ENCODE assay signal across 11 cellular contexts in the genomic region with DNA sequence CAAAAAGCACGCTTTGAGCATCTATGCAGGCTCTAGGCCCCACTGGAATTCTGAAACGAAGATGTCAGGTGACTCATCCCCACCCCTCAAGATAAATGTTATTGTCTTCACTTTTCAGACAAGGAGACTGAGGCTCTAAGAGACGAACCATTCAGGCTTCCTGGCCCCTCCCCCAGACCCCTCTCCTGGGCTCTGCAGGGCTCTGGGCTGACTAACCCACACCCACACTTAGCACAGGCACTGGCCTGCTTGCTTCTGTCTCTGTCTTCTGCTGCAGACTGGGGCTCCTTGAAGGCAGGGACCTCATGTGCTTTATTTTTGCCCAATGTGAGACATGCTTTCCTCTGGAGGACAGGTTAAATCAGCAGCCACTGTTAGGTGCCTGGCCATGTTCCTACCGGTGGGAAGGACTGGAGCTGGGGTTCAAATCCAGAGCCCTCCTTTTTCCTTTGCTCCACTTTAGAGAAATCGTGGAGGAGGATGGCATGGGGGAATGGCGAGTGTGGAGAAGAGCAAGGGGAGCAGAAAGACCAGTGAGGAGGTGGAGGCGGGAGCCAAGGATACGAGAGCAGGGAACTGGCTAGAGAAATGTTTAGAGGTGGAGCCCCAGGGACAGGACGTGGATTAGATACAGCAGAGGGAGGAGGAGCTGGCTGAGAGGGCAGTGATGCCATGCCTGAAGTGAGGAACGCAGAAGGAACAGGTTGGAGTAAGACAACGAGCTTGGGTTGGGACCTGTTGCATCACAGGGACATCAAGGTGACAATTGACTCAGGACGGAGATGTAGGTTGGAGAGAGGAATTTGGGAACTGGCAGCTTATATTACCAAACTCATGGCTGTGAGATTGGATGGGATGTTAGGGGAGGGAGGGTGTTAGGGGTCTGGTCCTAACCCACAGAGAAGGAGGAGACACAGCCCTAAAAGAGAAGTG. TPM values are rescaled to one million over a fixed set of nuclear protein-coding genes. Genes with fewer than 3 reads are reported as not detected.
DNase-seq lines count a peak whose midpoint lies in the region; ATAC-seq and TF ChIP-seq lines count a peak whose summit lies in the region.
"Had no signal": no experiment of that assay in that cellular context is flagged by ENCODE, and none has a peak within 500 bp of the region (broad histone marks: within the 10 kb centered on the region; RNA-seq: fewer than 3 reads in every experiment).

No MANE protein-coding gene starts in this region.

- no peak for TF ChIP-seq POLR2A in transverse colon (IDR thresholded peaks at IDR 0.05)

- TF ChIP-seq CTCF in mucosa of descending colon (IDR thresholded peaks at IDR 0.05) (no peak), transverse colon (IDR thresholded peaks at IDR 0.05) (no peak), left ventricle myocardium inferior (IDR thresholded peaks at IDR 0.05; ENCODE audit: borderline replicate concordance) (no peak)

- H3K27me3 ChIP-seq in transverse colon (no peaks in the 10 kb centered on the region), left ventricle myocardium inferior (ENCODE audit: low read depth) (peaks cover 11% of the 10 kb centered on the region)
- H3K27me3 ChIP-seq: BLaER1 treated with 17β-estradiol and CSF1 and Interleukin-3, amounts not matched to agents 10 nM and 100 nM had no signal

- H3K9me3 ChIP-seq in mucosa of descending colon = no peaks in the 10 kb centered on the region
- H3K9me3 ChIP-seq in transverse colon = no peaks in the 10 kb centered on the region
- no peaks in the 10 kb centered on the region for H3K9me3 ChIP-seq in left ventricle myocardium inferior (replicated peaks)

- no peak overlapping the region for H3K4me3 ChIP-seq in mucosa of descending colon
- peak overlapping the region in 3 of 4 donors; percentile 22 to 36 (median 23) for H3K4me3 ChIP-seq in transverse colon
- H3K4me3 ChIP-seq in left ventricle myocardium inferior = no peak overlapping the region
- H3K4me3 ChIP-seq: BLaER1 treated with 17β-estradiol and CSF1 and Interleukin-3, amounts not matched to agents 10 nM and 100 nM had no signal

- in situ Hi-C loops in transverse colon (cut with MboI; ENCODE audit: low pct_ligation_motif_present in 1 of 4, low pct_unique_long_range_greater_than_20kb in 1 of 4, low sequenced_read_pairs in 3 of 4) = no loop called here

- H3K36me3 ChIP-seq in mucosa of descending colon (ENCODE audit: low read depth) = no peaks in the 10 kb centered on the region
- no peaks in the 10 kb centered on the region for H3K36me3 ChIP-seq in transverse colon
- H3K36me3 ChIP-seq in left ventricle myocardium inferior = no peaks in the 10 kb centered on the region
- H3K36me3 ChIP-seq: BLaER1 treated with 17β-estradiol and CSF1 and Interleukin-3, amounts not matched to agents 10 nM and 100 nM had no signal

- peaks cover 10% of the 10 kb centered on the region for H3K4me1 ChIP-seq in mucosa of descending colon (ENCODE audit: low read depth)
- peaks cover 0 to 30% (median 19%) of the 10 kb centered on the region in 4 donors for H3K4me1 ChIP-seq in transverse colon
- H3K4me1 ChIP-seq in left ventricle myocardium inferior = peaks cover 14% of the 10 kb centered on the region

- H3K27ac ChIP-seq in cingulate gyrus (ENCODE audit: low read depth, low read length) (peak overlapping the region; percentile 99), transverse colon (peak overlapping the region; percentile 82 to 89 (median 87)), left ventricle myocardium inferior (replicated peaks) (no peak overlapping the region)

- TF ChIP-seq EP300 in transverse colon (IDR thresholded peaks at IDR 0.05; ENCODE audit: low read depth) = no peak

- ATAC-seq in mucosa of descending colon (no peak), HG03097 (IDR thresholded peaks at IDR 0.05; ENCODE audit: low FRiP score, unreplicated experiment) (no peak)
- ATAC-seq: effector memory CD8-positive, alpha-beta T cell had no signal

- intact Hi-C loops in mucosa of descending colon (cut with DNase I, micrococcal nuclease) = no loop called here
- intact Hi-C loops in transverse colon (cut with DNase I; ENCODE audit: low total_unique reads) = no loop called here
- intact Hi-C loops in left ventricle myocardium inferior (cut with micrococcal nuclease) = no loop called here

- peak; percentile 45 for DNase-seq in activated effector memory CD4-positive, alpha-beta T cell treated with anti-CD3 and anti-CD28 coated beads, Interleukin-2, amount 50 U/mL, for 16 hours
- no peak for DNase-seq in activated effector memory CD4-positive, alpha-beta T cell treated with Interleukin-2 at 50 U/mL for 16 hours
- DNase-seq in mucosa of descending colon (peak in 2 of 3 donors; percentile 18 to 50), transverse colon (no peak), DMS53 (lab: John Stamatoyannopoulos, UW) (no peak), left ventricle myocardium inferior (no peak)
- DNase-seq: effector memory CD8-positive, alpha-beta T cell had no signal

- 57 to 73% methylated on average over 8 to 12 of the region's 12 CpGs for WGBS in transverse colon (ENCODE audit: low coverage in 1 of 2), 2 donors

RNA-seq across cellular contexts. Expression of a gene that starts 1.7 kb away (rescaled TPM):
- total RNA-seq in mucosa of descending colon = 10 to 100 TPM; 31.9 to 71.6 (median 40.6) TPM
- 10 to 100 TPM; 19.7 to 66.8 (median 51.2) TPM for total RNA-seq in transverse colon
- not detected for total RNA-seq in left ventricle myocardium inferior
- total RNA-seq: activated CD8-positive, alpha-beta memory T cell treated with anti-CD3 and anti-CD28 coated beads for 36 hours had no signal

RNA-seq across cellular contexts. Expression of a gene that starts 13.9 kb away (rescaled TPM):
- 100 to 1,000 TPM in 1 of 3 donors, 10 to 100 TPM in 2; 33.1 to 102 (median 63.3) TPM for total RNA-seq in mucosa of descending colon
- 100 to 1,000 TPM in 1 of 4 donors, 10 to 100 TPM in 3; 43.8 to 100 (median 57.6) TPM for total RNA-seq in transverse colon
- total RNA-seq in left ventricle myocardium inferior = not detected
- total RNA-seq: activated CD8-positive, alpha-beta memory T cell treated with anti-CD3 and anti-CD28 coated beads for 36 hours had no signal

RNA-seq across cellular contexts. Expression of a gene that starts 29.3 kb away (rescaled TPM):
- 10 to 100 TPM in 1 of 3 donors, 1 to 10 TPM in 2; 8.0 to 18.6 (median 8.1) TPM for total RNA-seq in mucosa of descending colon
- 1 to 10 TPM; 2.4 to 7.8 (median 5.3) TPM for total RNA-seq in transverse colon
- 25.1 TPM for total RNA-seq in left ventricle myocardium inferior

Comparison
In these comparisons a context has a peak if more than half of its experiments do, and no peak if none do; other contexts are left out.
1. DNase-seq: peak in activated effector memory CD4-positive, alpha-beta T cell treated with anti-CD3 and anti-CD28 coated beads, Interleukin-2, amount 50 U/mL, for 16 hours (single experiment) and mucosa of descending colon (2 of 3); none in activated effector memory CD4-positive, alpha-beta T cell treated with Interleukin-2 at 50 U/mL for 16 hours (single experiment), transverse colon (single experiment), DMS53 (single experiment) and left ventricle myocardium inferior (single experiment).
2. H3K4me3 ChIP-seq: peak in transverse colon (3 of 4); none in mucosa of descending colon (single experiment) and left ventricle myocardium inferior (single experiment).
3. RNA of a gene that starts 1.7 kb away (total RNA-seq): 19.7 to 66.8 TPM in transverse colon and 31.9 to 71.6 TPM in mucosa of descending colon; not detected in left ventricle myocardium inferior (single experiment); every median in the first group is over 10 times any median in the second.
4. RNA of a gene that starts 13.9 kb away (total RNA-seq): 43.8 to 100 TPM in transverse colon and 33.1 to 102 TPM in mucosa of descending colon; not detected in left ventricle myocardium inferior (single experiment); every median in the first group is over 10 times any median in the second.